Comparison of ENCODE assay signal across 24 cellular contexts in genomic region chr5:117731445-117731844, GRCh38.
DNase-seq lines count a peak whose midpoint lies in the region; TF ChIP-seq lines count a peak whose summit lies in the region.
"Had no signal": no experiment of that assay in that cellular context is flagged by ENCODE, and none has a peak within 500 bp of the region (broad histone marks: within the 10 kb centered on the region; RNA-seq: fewer than 3 reads in every experiment).

No MANE protein-coding gene starts in this region.

- H3K27ac ChIP-seq in CD4-positive, alpha-beta memory T cell (ENCODE audit: low read depth, low read length): no peak overlapping the region
- H3K27ac ChIP-seq: adrenal gland, thoracic aorta, uterus had no signal

- intact Hi-C loops in CD4-positive, alpha-beta memory T cell (cut with micrococcal nuclease): no loop called here

- CTCF ChIA-PET in CD4-positive, alpha-beta memory T cell (lab: Charles Lee; ENCODE audit: partially characterized antibody): no interaction called here

- H3K4me3 Mint-ChIP-seq in osteocyte (ENCODE audit: unreplicated experiment) (peak overlapping the region; percentile 2), endothelial cell (ENCODE audit: unreplicated experiment) (no peak overlapping the region)
- no peak overlapping the region for H3K4me3 Mint-ChIP-seq in CD4-positive, alpha-beta memory T cell
- H3K4me3 Mint-ChIP-seq: activated CD4-positive, alpha-beta T cell treated with anti-CD3 and anti-CD28 coated beads for 36 hours; activated T-cell treated with anti-CD3 and anti-CD28 coated beads, Interleukin-2, amount 50 U/mL, for 4 hours; CD14-positive monocyte; IgD-negative memory B cell; memory B cell; T-helper 17 cell had no signal

- no peaks in the 10 kb centered on the region for H3K27me3 ChIP-seq in CD4-positive, alpha-beta memory T cell (ENCODE audit: insufficient read depth, low read length)
- H3K27me3 ChIP-seq: adrenal gland, uterus had no signal

- no peaks in the 10 kb centered on the region for H3K9me3 ChIP-seq in CD4-positive, alpha-beta memory T cell (ENCODE audit: control insufficient read depth in 1 of 2, low read length in 2 of 2)
- H3K9me3 ChIP-seq: adrenal gland, SK-N-SH, thoracic aorta, uterus had no signal

- POLR2A ChIA-PET in CD4-positive, alpha-beta memory T cell (lab: Charles Lee; ENCODE audit: partially characterized antibody): no interaction called here

- TF ChIP-seq CTCF in choroid plexus epithelial cell (conservative IDR thresholded peaks at IDR 0.05; ENCODE audit: low read depth, low read length) (no peak), osteocyte (IDR thresholded peaks at IDR 0.05) (no peak), endothelial cell (IDR thresholded peaks at IDR 0.05; ENCODE audit: unreplicated experiment) (no peak)

- peak; percentile 23 for DNase-seq in H4 (ENCODE audit: low spot score)
- DNase-seq in NCI-H2081 treated with DMSO at 0.1 percent for 48 hours (lab: John Stamatoyannopoulos, UW): peak; percentile 48
- DNase-seq in choroid plexus epithelial cell (ENCODE audit: low read depth): peak; percentile 35
- DNase-seq in osteocyte (ENCODE audit: extremely low spot score, unreplicated experiment): no peak
- no peak for DNase-seq in endothelial cell (ENCODE audit: low spot score)
- no peak for DNase-seq in ecto neural progenitor cell (ENCODE audit: low spot score)
- no peak for DNase-seq in CD4-positive, alpha-beta memory T cell
- DNase-seq: activated CD4-positive, alpha-beta T cell treated with anti-CD3 and anti-CD28 coated beads for 36 hours; activated naive CD4-positive, alpha-beta T cell; activated T-cell treated with anti-CD3 and anti-CD28 coated beads, Interleukin-2, amount 50 U/mL, for 4 hours; adrenal gland; dermis blood vessel endothelial cell; head of caudate nucleus; MM.1S; NCI-H774; OCI-M1; SK-N-SH; stimulated activated naive CD4-positive, alpha-beta T cell treated with Interleukin-2 at 50 U/mL for 16 hours; T-helper 17 cell; uterus had no signal

- H3K4me1 Mint-ChIP-seq in osteocyte (ENCODE audit: unreplicated experiment) (peaks cover 20% of the 10 kb centered on the region), endothelial cell (ENCODE audit: unreplicated experiment) (no peaks in the 10 kb centered on the region)
- H3K4me1 Mint-ChIP-seq in CD4-positive, alpha-beta memory T cell: no peaks in the 10 kb centered on the region
- H3K4me1 Mint-ChIP-seq: activated CD4-positive, alpha-beta T cell treated with anti-CD3 and anti-CD28 coated beads for 36 hours; CD14-positive monocyte; IgD-negative memory B cell; memory B cell; T-helper 17 cell had no signal

- H3K4me3 ChIP-seq in choroid plexus epithelial cell (ENCODE audit: low read depth, low read length): no peak overlapping the region
- no peak overlapping the region for H3K4me3 ChIP-seq in CD4-positive, alpha-beta memory T cell (ENCODE audit: low read length in 2 of 2)
- H3K4me3 ChIP-seq: adrenal gland, thoracic aorta, uterus had no signal

- H3K4me1 ChIP-seq in CD4-positive, alpha-beta memory T cell (ENCODE audit: insufficient read depth, low read length): no peaks in the 10 kb centered on the region
- H3K4me1 ChIP-seq: adrenal gland, uterus had no signal

- H3K36me3 ChIP-seq in CD4-positive, alpha-beta memory T cell (ENCODE audit: insufficient read depth, low read length): no peaks in the 10 kb centered on the region
- H3K36me3 ChIP-seq: adrenal gland, thoracic aorta, uterus had no signal

- H3K27ac Mint-ChIP-seq in osteocyte (ENCODE audit: unreplicated experiment) (peak overlapping the region; percentile 48), endothelial cell (ENCODE audit: unreplicated experiment) (no peak overlapping the region)
- no peak overlapping the region for H3K27ac Mint-ChIP-seq in CD4-positive, alpha-beta memory T cell
- H3K27ac Mint-ChIP-seq: activated CD4-positive, alpha-beta T cell treated with anti-CD3 and anti-CD28 coated beads for 36 hours; CD14-positive monocyte; IgD-negative memory B cell; memory B cell; T-helper 17 cell had no signal

- no peaks in the 10 kb centered on the region for H3K36me3 Mint-ChIP-seq in osteocyte (ENCODE audit: unreplicated experiment)
- no peaks in the 10 kb centered on the region for H3K36me3 Mint-ChIP-seq in endothelial cell (ENCODE audit: low read depth, unreplicated experiment)
- H3K36me3 Mint-ChIP-seq in CD4-positive, alpha-beta memory T cell: no peaks in the 10 kb centered on the region
- H3K36me3 Mint-ChIP-seq: CD14-positive monocyte, IgD-negative memory B cell, memory B cell had no signal

- no peaks in the 10 kb centered on the region for H3K9me3 Mint-ChIP-seq in osteocyte (ENCODE audit: unreplicated experiment)
- H3K9me3 Mint-ChIP-seq in endothelial cell (ENCODE audit: unreplicated experiment): no peaks in the 10 kb centered on the region
- peaks cover 0 to 13% (median 5%) of the 10 kb centered on the region in 8 donors for H3K9me3 Mint-ChIP-seq in CD4-positive, alpha-beta memory T cell

- H3K27me3 Mint-ChIP-seq in osteocyte (ENCODE audit: unreplicated experiment): no peaks in the 10 kb centered on the region
- no peaks in the 10 kb centered on the region for H3K27me3 Mint-ChIP-seq in endothelial cell (ENCODE audit: unreplicated experiment)
- H3K27me3 Mint-ChIP-seq in CD4-positive, alpha-beta memory T cell: no peaks in the 10 kb centered on the region
- H3K27me3 Mint-ChIP-seq: activated CD4-positive, alpha-beta T cell treated with anti-CD3 and anti-CD28 coated beads for 36 hours; IgD-negative memory B cell; memory B cell; T-helper 17 cell had no signal

Comparison
In these comparisons a context has a peak if more than half of its experiments do, and no peak if none do; other contexts are left out.
1. DNase-seq: peak in H4 (single experiment), NCI-H2081 treated with DMSO at 0.1 percent for 48 hours (single experiment) and choroid plexus epithelial cell (single experiment); none in osteocyte (single experiment), endothelial cell (single experiment), ecto neural progenitor cell (single experiment) and CD4-positive, alpha-beta memory T cell (0 of 5).